25 cellular contexts compared by ENCODE assay signal in the genomic region with DNA sequence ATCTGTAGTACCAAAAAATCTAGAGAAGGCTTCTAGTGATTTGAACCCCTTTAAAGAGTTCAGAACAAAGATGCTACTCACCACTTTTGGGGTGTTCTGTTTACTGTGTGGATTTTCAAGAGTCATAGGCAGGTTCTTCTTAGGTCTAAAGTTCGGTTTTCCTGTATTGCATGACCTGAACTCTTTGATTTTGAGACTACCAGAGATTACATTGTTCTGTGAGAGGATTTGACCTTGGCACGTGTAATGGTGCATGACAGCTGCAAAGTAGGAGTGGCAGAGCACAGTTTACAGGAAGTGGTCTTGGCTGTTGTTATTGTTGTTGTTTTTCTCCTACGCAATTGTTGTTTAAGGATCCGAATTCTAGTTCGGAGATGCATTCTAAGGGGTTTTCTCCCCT.
"Had no signal": no experiment of that assay in that cellular context is flagged by ENCODE, and none has a peak within 500 bp of the region (broad histone marks: within the 10 kb centered on the region; RNA-seq: fewer than 3 reads in every experiment).

No MANE protein-coding gene starts in this region.

- H3K4me3 ChIP-seq: PC-9 had no signal

- DNase-seq: activated CD4-positive, alpha-beta T cell treated with anti-CD3 and anti-CD28 coated beads for 1 hour; activated CD4-positive, alpha-beta T cell treated with anti-CD3 and anti-CD28 coated beads, Interleukin-2, amount 10 ng/mL, durations not matched to agents 24 days and 14 days; activated CD4-positive, alpha-beta T cell treated with anti-CD3 and anti-CD28 coated beads, Interleukin-2, amount 50 U/mL, for 48 hours; activated CD8-positive, alpha-beta memory T cell treated with anti-CD3 and anti-CD28 coated beads, Interleukin-2, amount 10 ng/mL, durations not matched to agents 7 days and 5 days; activated effector memory CD4-positive, alpha-beta T cell treated with Interleukin-2 at 50 U/mL for 16 hours; activated naive CD4-positive, alpha-beta T cell; activated T-cell treated with anti-CD3 and anti-CD28 coated beads, Interleukin-2, amount 50 U/mL, for 24 hours; amygdala; cortex of kidney; Kasumi-1; NCI-H1092; NCI-H1417; NCI-H1694 treated with DMSO at 0.1 percent for 48 hours; NCI-H2081 treated with DMSO at 0.1 percent for 48 hours; NCI-H2171 treated with DMSO at 0.1 percent for 48 hours; NCI-H226; NCI-H510A treated with DMSO at 0.1 percent for 48 hours; NCI-H69; PC-9; SHP77 treated with DMSO at 0.1 percent for 48 hours; T-helper 17 cell; T-helper 9 cell had no signal

- ATAC-seq: activated CD8-positive, alpha-beta memory T cell treated with anti-CD3 and anti-CD28 coated beads, Interleukin-2, amount 10 ng/mL, durations not matched to agents 7 days and 5 days; activated naive CD4-positive, alpha-beta T cell treated with anti-CD3 and anti-CD28 coated beads, Interleukin-2, amount 50 U/mL, for 72 hours; T-helper 17 cell; WTC11 had no signal

- H3K4me2 ChIP-seq: PC-9 had no signal

- H2AFZ ChIP-seq: PC-9 had no signal

- FAIRE-seq: astrocyte had no signal

- H3K27ac ChIP-seq: PC-9 had no signal
